Comparison of ENCODE assay signal across 8 cellular contexts in genomic region chr3:61181874-61182273, GRCh38.
DNase-seq lines count a peak whose midpoint lies in the region; ATAC-seq and TF ChIP-seq lines count a peak whose summit lies in the region.

No MANE protein-coding gene starts in this region.

- no peak overlapping the region for H3K4me3 Mint-ChIP-seq in CD8-positive, alpha-beta T cell

- no peaks in the 10 kb centered on the region for H3K9me3 ChIP-seq in tibial artery
- H3K9me3 ChIP-seq in CD8-positive, alpha-beta T cell (ENCODE audit: low read length): no peaks in the 10 kb centered on the region

- H3K4me1 Mint-ChIP-seq in CD8-positive, alpha-beta T cell (ENCODE audit: low read depth): peaks cover 2% of the 10 kb centered on the region

- POLR2A ChIA-PET in CD8-positive, alpha-beta T cell (lab: Charles Lee): no interaction called here

- H3K27ac Mint-ChIP-seq in CD8-positive, alpha-beta T cell: no peak overlapping the region

- peak; percentile 7 for DNase-seq in AG08396 (ENCODE audit: low spot score)
- DNase-seq in GM19238 (ENCODE audit: insufficient read length, low spot score): peak; percentile 22
- peak; percentile 35 for DNase-seq in SK-MEL-5 (ENCODE audit: low read depth, low spot score)
- peak; percentile 42 for DNase-seq in mucosa of gallbladder (ENCODE audit: low spot score)
- DNase-seq in germinal center (ENCODE audit: low spot score): no peak
- no peak for DNase-seq in tibial artery
- DNase-seq in CD8-positive, alpha-beta T cell: no peak

- H3K27me3 Mint-ChIP-seq in CD8-positive, alpha-beta T cell (ENCODE audit: low read depth): no peaks in the 10 kb centered on the region

- H3K27ac ChIP-seq in tibial artery: no peak overlapping the region
- H3K27ac ChIP-seq in CD8-positive, alpha-beta T cell (ENCODE audit: low read depth, low read length): no peak overlapping the region

- intact Hi-C loops in tibial artery (cut with DNase I; ENCODE audit: low total_unique reads): no loop called here
- intact Hi-C loops in CD8-positive, alpha-beta T cell (cut with DNase I, micrococcal nuclease): no loop called here

- H3K36me3 Mint-ChIP-seq in CD8-positive, alpha-beta T cell: no peaks in the 10 kb centered on the region

- H3K36me3 ChIP-seq in tibial artery: no peaks in the 10 kb centered on the region
- H3K36me3 ChIP-seq in CD8-positive, alpha-beta T cell (ENCODE audit: insufficient read depth, low read length): no peaks in the 10 kb centered on the region

- H3K4me1 ChIP-seq in tibial artery: peaks cover 0 to 6% (median 0%) of the 10 kb centered on the region in 4 donors
- no peaks in the 10 kb centered on the region for H3K4me1 ChIP-seq in CD8-positive, alpha-beta T cell (ENCODE audit: insufficient read depth, low read length)

- no peak for TF ChIP-seq CTCF in tibial artery (IDR thresholded peaks at IDR 0.05)
- no peak for TF ChIP-seq CTCF in CD8-positive, alpha-beta T cell (IDR thresholded peaks at IDR 0.05)

- in situ Hi-C loops in SK-MEL-5 (cut with HindIII; ENCODE audit: low pct_unique_long_range_greater_than_20kb, low sequenced_read_pairs): no loop called here

- H3K9me3 Mint-ChIP-seq in CD8-positive, alpha-beta T cell: no peaks in the 10 kb centered on the region

- peak; percentile 95 for ATAC-seq in HG03095 (IDR thresholded peaks at IDR 0.05; ENCODE audit: unreplicated experiment)
- no peak for ATAC-seq in CD8-positive, alpha-beta T cell

- CTCF ChIA-PET in CD8-positive, alpha-beta T cell (lab: Charles Lee): no interaction called here

- H3K4me3 ChIP-seq in tibial artery: no peak overlapping the region
- H3K4me3 ChIP-seq in CD8-positive, alpha-beta T cell (ENCODE audit: low read depth, low read length): no peak overlapping the region

- H3K27me3 ChIP-seq in tibial artery: no peaks in the 10 kb centered on the region
- H3K27me3 ChIP-seq in CD8-positive, alpha-beta T cell (ENCODE audit: insufficient read depth, low read length): no peaks in the 10 kb centered on the region

Comparison
In these comparisons a context has a peak if more than half of its experiments do, and no peak if none do; other contexts are left out.
1. DNase-seq: peak in AG08396 (single experiment), GM19238 (single experiment), SK-MEL-5 (single experiment) and mucosa of gallbladder (single experiment); none in germinal center (single experiment), tibial artery (0 of 2) and CD8-positive, alpha-beta T cell (0 of 7).